In genomic region chr12:26768611-26769603, GRCh38 we compare ENCODE assay signal across 10 cellular contexts.
A peak's percentile ranks its signal among the peaks of the same experiment; 100 is the strongest.
DNase-seq lines count a peak whose midpoint lies in the region; ATAC-seq, FAIRE-seq and TF ChIP-seq lines count a peak whose summit lies in the region.
"Had no signal": no experiment of that assay in that cellular context is flagged by ENCODE, and none has a peak within 500 bp of the region (broad histone marks: within the 10 kb centered on the region; RNA-seq: fewer than 3 reads in every experiment).

No MANE protein-coding gene starts in this region.

- peaks cover 6% of the 10 kb centered on the region for H3K4me1 Mint-ChIP-seq in MCF 10A (ENCODE audit: insufficient read depth, unreplicated experiment)

- no peaks in the 10 kb centered on the region for H3K27me3 Mint-ChIP-seq in MCF 10A (ENCODE audit: insufficient read depth, unreplicated experiment)

- no peak for TF ChIP-seq POLR2A in GM12891 (IDR thresholded peaks at IDR 0.05; ENCODE audit: low read depth, low read length)

- DNase-seq in GM12891 (ENCODE audit: insufficient read length, low spot score) (no peak), kidney tubule cell (ENCODE audit: low spot score) (peak; percentile 73), inferior parietal cortex (ENCODE audit: extremely low spot score) (no peak), MCF 10A (ENCODE audit: unreplicated experiment) (no peak), NK-92 (lab: John Stamatoyannopoulos, UW; ENCODE audit: unreplicated experiment) (no peak)
- peak; percentile 79 for DNase-seq in Jurkat, Clone E6-1 (ENCODE audit: low read depth, low spot score)
- DNase-seq in NK-92 treated with Interleukin-12 subunit alpha and Interleukin-12 subunit beta, amount 100 ng/mL, for 24 hours (lab: John Stamatoyannopoulos, UW), result no peak
- DNase-seq: mammary epithelial cell, NCI-H1092 had no signal

- FAIRE-seq in GM12891 (lab: Jason Lieb, UNC), result peak; percentile 89

- no peaks in the 10 kb centered on the region for H3K9me3 Mint-ChIP-seq in MCF 10A (ENCODE audit: unreplicated experiment)

- no peak for TF ChIP-seq CTCF in MCF 10A (IDR thresholded peaks at IDR 0.05; ENCODE audit: unreplicated experiment)

- intact Hi-C loops in MCF 10A (cut with micrococcal nuclease), result no loop called here

- H3K36me3 Mint-ChIP-seq in MCF 10A (ENCODE audit: insufficient read depth, unreplicated experiment), result no peaks in the 10 kb centered on the region

- no peak overlapping the region for H3K4me3 ChIP-seq in Jurkat, Clone E6-1 (ENCODE audit: low read length)

- CTCF ChIA-PET in MCF 10A (lab: Yijun Ruan, JAX), result no interaction called here

- BruUV-seq in MCF 10A (replicated peaks; lab: Mats Ljungman, UMichigan), result no TSS peak

- no peak overlapping the region for H3K27ac Mint-ChIP-seq in MCF 10A (ENCODE audit: low read depth, unreplicated experiment)

- no peak overlapping the region for H3K4me3 Mint-ChIP-seq in MCF 10A (ENCODE audit: unreplicated experiment)

- peak; percentile 58 for ATAC-seq in GM21529 (IDR thresholded peaks at IDR 0.05; ENCODE audit: unreplicated experiment)

- POLR2A ChIA-PET in MCF 10A (lab: Yijun Ruan, JAX), result interaction anchor here (0.9 kb wide), 1 partner anchor 18 kb away, joined by 4 read pairs; no protein-coding TSS in a partner anchor

TF ChIP-seq in GM12891, 5 proteins besides CTCF, POLR2A, EP300 and RAD21:
- no peak for TF ChIP-seq POLR2AphosphoS5 (IDR thresholded peaks at IDR 0.05; ENCODE audit: low read depth, low read length)
- TF ChIP-seq TAF1 (IDR thresholded peaks at IDR 0.05; ENCODE audit: low read depth, low read length), result no peak
- TF ChIP-seq PAX5 (IDR thresholded peaks at IDR 0.05; ENCODE audit: insufficient read depth, low read length, severe bottlenecking), result no peak
- no peak for TF ChIP-seq SPI1 (IDR thresholded peaks at IDR 0.05; ENCODE audit: low read depth, low read length)
- TF ChIP-seq POU2F2 (IDR thresholded peaks at IDR 0.05; ENCODE audit: low read depth, low read length), result no peak
TF ChIP-seq in GM12891: peak in this region for 0.

Comparison
In these comparisons a context has a peak if more than half of its experiments do, and no peak if none do; other contexts are left out.
1. DNase-seq: peak in Jurkat, Clone E6-1 (single experiment) and kidney tubule cell (single experiment); none in GM12891 (single experiment), NK-92 treated with Interleukin-12 subunit alpha and Interleukin-12 subunit beta, amount 100 ng/mL, for 24 hours (single experiment), inferior parietal cortex (single experiment), MCF 10A (single experiment) and NK-92 (single experiment).